ENCODE assay signal across 8 cellular contexts in the genomic region with DNA sequence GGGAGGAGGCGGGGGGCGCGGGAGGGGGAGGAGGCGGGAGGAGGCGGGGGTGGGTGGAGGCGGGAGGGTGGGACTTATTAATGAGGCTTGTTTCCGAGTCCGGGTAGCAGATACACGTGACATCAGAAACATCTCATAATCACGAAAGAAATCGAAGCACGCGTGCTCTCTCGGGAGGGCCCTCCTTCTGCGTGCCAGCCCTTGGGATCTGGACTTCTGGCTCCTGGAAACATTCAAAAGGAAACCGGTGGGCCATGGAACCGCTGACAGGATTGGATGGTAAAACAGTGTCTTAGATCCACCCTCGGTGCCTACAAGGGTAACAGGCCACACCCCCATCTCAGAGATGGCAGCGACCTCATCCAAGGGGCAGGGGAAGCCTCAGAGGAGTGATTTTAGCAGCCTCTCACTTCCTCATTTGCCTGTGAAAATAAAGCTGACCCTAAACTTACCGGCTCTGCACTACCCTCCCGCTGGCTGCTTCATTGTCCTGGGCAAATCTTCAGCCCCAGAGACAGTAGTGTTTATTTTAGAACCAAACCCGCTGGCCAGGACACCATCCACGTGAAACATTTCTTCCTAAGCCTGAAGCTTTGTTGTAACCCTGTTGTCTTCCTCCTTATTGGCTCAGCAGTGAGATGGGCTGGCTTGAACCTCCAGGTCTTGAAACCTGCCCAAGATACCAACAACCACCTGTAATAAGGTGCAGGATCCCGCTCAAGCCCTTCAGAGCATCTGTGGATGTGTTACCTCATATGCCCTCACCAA.
DNase-seq lines count a peak whose midpoint lies in the region; ATAC-seq and TF ChIP-seq lines count a peak whose summit lies in the region.

No MANE protein-coding gene starts in this region.

- CTCF ChIA-PET in CD4-positive, alpha-beta T cell (lab: Charles Lee), result no interaction called here

- H3K27ac ChIP-seq in CD4-positive, alpha-beta T cell (ENCODE audit: low read depth, low read length), result peak overlapping the region; percentile 67
- H3K27ac ChIP-seq in ovary, result peak overlapping the region; percentile 78 to 84
- peak overlapping the region; percentile 74 to 97 (median 84) for H3K27ac ChIP-seq in tibial nerve

- H3K4me3 Mint-ChIP-seq in CD4-positive, alpha-beta T cell, result peak overlapping the region; percentile 85

- DNase-seq in CD4-positive, alpha-beta T cell, result peak; percentile 36 to 64 (median 48)
- DNase-seq in HK-2 (ENCODE audit: unreplicated experiment), result peak; percentile 4
- peak; percentile 77 for DNase-seq in RPMI7951 (ENCODE audit: low read depth)
- peak in 3 of 4 experiments; percentile 16 to 53 (median 44) for DNase-seq in activated naive CD4-positive, alpha-beta T cell (lab: John Stamatoyannopoulos, UW)
- peak; percentile 87 for DNase-seq in germinal center (ENCODE audit: low spot score)
- peak; percentile 67 to 77 (median 74) for DNase-seq in ovary
- peak; percentile 64 to 78 for DNase-seq in tibial nerve (ENCODE audit: low spot score in 2 of 2)

- H3K9me3 Mint-ChIP-seq in CD4-positive, alpha-beta T cell, result no peaks in the 10 kb centered on the region

- peaks cover 47% of the 10 kb centered on the region for H3K4me1 Mint-ChIP-seq in CD4-positive, alpha-beta T cell (ENCODE audit: low read depth)

- intact Hi-C loops in CD4-positive, alpha-beta T cell (cut with DNase I, micrococcal nuclease), result loop anchor here (2.0 to 10.0 kb wide), 10 partner anchors 99 to 1646 kb away; a partner anchor contains a TSS
- intact Hi-C loops in ovary (cut with DNase I), result loop anchor here in 1 of 4 donors (5.0 kb wide), 1 partner anchor 1671 kb away; no protein-coding TSS in a partner anchor

- TF ChIP-seq EP300 in ovary (IDR thresholded peaks at IDR 0.05), result no peak
- peak in 1 of 2 donors; percentile 59 for TF ChIP-seq EP300 in tibial nerve (IDR thresholded peaks at IDR 0.05)

- POLR2A ChIA-PET in CD4-positive, alpha-beta T cell (lab: Charles Lee), result interaction anchor here (0.6 to 1.4 kb wide), 5 partner anchors 12 to 591 kb away, joined by 3 to 5 read pairs (median 3); a partner anchor contains a TSS

- H3K27me3 ChIP-seq in CD4-positive, alpha-beta T cell (ENCODE audit: control insufficient read depth, insufficient read depth, low read length), result no peaks in the 10 kb centered on the region
- H3K27me3 ChIP-seq in ovary (no peaks in the 10 kb centered on the region), tibial nerve (no peaks in the 10 kb centered on the region)

- H3K27me3 Mint-ChIP-seq in CD4-positive, alpha-beta T cell, result no peaks in the 10 kb centered on the region

- WGBS in ovary, 3 donors, result 2 to 4% (median 3%) methylated on average over 17 to 18 of the region's 24 CpGs
- WGBS in tibial nerve, 2 donors, result 6% methylated on average over 15 to 20 of the region's 24 CpGs

- ATAC-seq in CD4-positive, alpha-beta T cell (ENCODE audit: poor library complexity), result peak; percentile 78
- ATAC-seq in GM19452 (IDR thresholded peaks at IDR 0.05; ENCODE audit: unreplicated experiment), result peak; percentile 94

- no peaks in the 10 kb centered on the region for H3K36me3 ChIP-seq in ovary
- H3K36me3 ChIP-seq in tibial nerve, result no peaks in the 10 kb centered on the region

- peaks cover 13% of the 10 kb centered on the region for H3K36me3 Mint-ChIP-seq in CD4-positive, alpha-beta T cell (ENCODE audit: low read depth)

- TF ChIP-seq CTCF in CD4-positive, alpha-beta T cell (IDR thresholded peaks at IDR 0.05), result no peak
- TF ChIP-seq CTCF in ovary (IDR thresholded peaks at IDR 0.05) (no peak), tibial nerve (IDR thresholded peaks at IDR 0.05) (no peak)

- H3K4me3 ChIP-seq in ovary (peak overlapping the region; percentile 27), tibial nerve (peak overlapping the region; percentile 18 to 49 (median 33))

- H3K27ac Mint-ChIP-seq in CD4-positive, alpha-beta T cell, result peak overlapping the region; percentile 94

- peaks cover 8% of the 10 kb centered on the region for H3K4me1 ChIP-seq in ovary (ENCODE audit: insufficient read depth)
- peaks cover 0 to 59% (median 31%) of the 10 kb centered on the region in 4 donors for H3K4me1 ChIP-seq in tibial nerve

- TF ChIP-seq POLR2A in ovary (IDR thresholded peaks at IDR 0.05) (no peak), tibial nerve (IDR thresholded peaks at IDR 0.05) (peak in 1 of 2 donors; percentile 39)

- H3K9me3 ChIP-seq in CD4-positive, alpha-beta T cell (ENCODE audit: control insufficient read depth, low read length), result no peaks in the 10 kb centered on the region
- H3K9me3 ChIP-seq in ovary, result no peaks in the 10 kb centered on the region
- H3K9me3 ChIP-seq in tibial nerve, result no peaks in the 10 kb centered on the region

Comparison
In these comparisons a context has a peak if more than half of its experiments do, and no peak if none do; other contexts are left out.
1. Peak in every context shown above with its lines: DNase-seq, ATAC-seq, H3K4me3 ChIP-seq and H3K27ac ChIP-seq.
2. DNase-seq: peak in every context shown above with its lines; median percentile 87 in germinal center; 77 in RPMI7951; 74 in ovary; 71 in tibial nerve; 48 in CD4-positive, alpha-beta T cell; 44 in activated naive CD4-positive, alpha-beta T cell; 4 in HK-2.